ENCODE assay signal across 12 cellular contexts in genomic region chr7:45026013-45026412, GRCh38. TPM values are rescaled to one million over a fixed set of nuclear protein-coding genes. Genes with fewer than 3 reads are reported as not detected.
DNase-seq lines count a peak whose midpoint lies in the region; ATAC-seq and TF ChIP-seq lines count a peak whose summit lies in the region.
"Had no signal": no experiment of that assay in that cellular context is flagged by ENCODE, and none has a peak within 500 bp of the region (broad histone marks: within the 10 kb centered on the region; RNA-seq: fewer than 3 reads in every experiment).

No MANE protein-coding gene starts in this region.

- no peaks in the 10 kb centered on the region for H3K27me3 ChIP-seq in sigmoid colon
- H3K27me3 ChIP-seq: right atrium auricular region, upper lobe of left lung had no signal

- H3K27ac Mint-ChIP-seq in activated CD8-positive, alpha-beta memory T cell treated with anti-CD3 and anti-CD28 coated beads, Interleukin-2, amount 10 ng/mL, durations not matched to agents 7 days and 5 days: peak overlapping the region; percentile 76
- peak overlapping the region; percentile 56 for H3K27ac Mint-ChIP-seq in activated naive CD8-positive, alpha-beta T cell treated with anti-CD3 and anti-CD28 coated beads, Interleukin-2, amount 10 ng/mL, durations not matched to agents 7 days and 5 days
- H3K27ac Mint-ChIP-seq in stimulated activated effector memory CD8-positive, alpha-beta T cell treated with anti-CD3 and anti-CD28 coated beads, Interleukin-12 subunit alpha, Interleukin-12 subunit beta, amount 100 ng/mL, for 72 hours: peak overlapping the region; percentile 60

- peaks cover 54% of the 10 kb centered on the region for H3K36me3 Mint-ChIP-seq in activated CD8-positive, alpha-beta memory T cell treated with anti-CD3 and anti-CD28 coated beads, Interleukin-2, amount 10 ng/mL, durations not matched to agents 7 days and 5 days
- peaks cover 59% of the 10 kb centered on the region for H3K36me3 Mint-ChIP-seq in activated naive CD8-positive, alpha-beta T cell treated with anti-CD3 and anti-CD28 coated beads, Interleukin-2, amount 10 ng/mL, durations not matched to agents 7 days and 5 days
- H3K36me3 Mint-ChIP-seq in stimulated activated effector memory CD8-positive, alpha-beta T cell treated with anti-CD3 and anti-CD28 coated beads, Interleukin-12 subunit alpha, Interleukin-12 subunit beta, amount 100 ng/mL, for 72 hours: peaks cover 39% of the 10 kb centered on the region

- POLR2A ChIA-PET in activated naive CD8-positive, alpha-beta T cell treated with anti-CD3 and anti-CD28 coated beads, Interleukin-2, amount 10 ng/mL, durations not matched to agents 7 days and 5 days (lab: Charles Lee): interaction anchor here (0.9 to 5.0 kb wide), 4 partner anchors 19 to 46 kb away, joined by 3 to 80 read pairs (median 4); partner anchors contain the start of gene MYO1G

- H3K4me1 ChIP-seq in sigmoid colon: peaks cover 0 to 7% (median 0%) of the 10 kb centered on the region in 4 donors
- H3K4me1 ChIP-seq: right atrium auricular region had no signal

- peaks cover 74% of the 10 kb centered on the region for H3K4me1 Mint-ChIP-seq in activated CD8-positive, alpha-beta memory T cell treated with anti-CD3 and anti-CD28 coated beads, Interleukin-2, amount 10 ng/mL, durations not matched to agents 7 days and 5 days
- peaks cover 54% of the 10 kb centered on the region for H3K4me1 Mint-ChIP-seq in activated naive CD8-positive, alpha-beta T cell treated with anti-CD3 and anti-CD28 coated beads, Interleukin-2, amount 10 ng/mL, durations not matched to agents 7 days and 5 days
- peaks cover 74% of the 10 kb centered on the region for H3K4me1 Mint-ChIP-seq in stimulated activated effector memory CD8-positive, alpha-beta T cell treated with anti-CD3 and anti-CD28 coated beads, Interleukin-12 subunit alpha, Interleukin-12 subunit beta, amount 100 ng/mL, for 72 hours

- TF ChIP-seq POLR2A in NB4 (IDR thresholded peaks at IDR 0.05; ENCODE audit: extremely low read depth, insufficient read length) (no peak), sigmoid colon (IDR thresholded peaks at IDR 0.05) (no peak)

- no peaks in the 10 kb centered on the region for H3K9me3 ChIP-seq in sigmoid colon
- H3K9me3 ChIP-seq: right atrium auricular region, upper lobe of left lung had no signal

- WGBS in sigmoid colon, 2 donors: 91 to 94% methylated on average over 1 of the region's 1 CpG

- peaks cover 0 to 21% (median 7%) of the 10 kb centered on the region in 4 donors for H3K36me3 ChIP-seq in sigmoid colon

- peak overlapping the region; percentile 80 for H3K4me3 ChIP-seq in NB4 (ENCODE audit: low read depth, low read length)
- no peak overlapping the region for H3K4me3 ChIP-seq in sigmoid colon
- H3K4me3 ChIP-seq: GM23248, right atrium auricular region had no signal

- DNase-seq in activated CD8-positive, alpha-beta memory T cell treated with anti-CD3 and anti-CD28 coated beads, Interleukin-2, amount 10 ng/mL, durations not matched to agents 7 days and 5 days: no peak
- no peak for DNase-seq in activated CD8-positive, alpha-beta memory T cell treated with anti-CD3 and anti-CD28 coated beads, Interleukin-2, amount 50 U/mL, for 48 hours
- DNase-seq in NB4 (ENCODE audit: low read depth): no peak
- DNase-seq in activated naive CD8-positive, alpha-beta T cell treated with anti-CD3 and anti-CD28 coated beads, Interleukin-2, amount 10 ng/mL, durations not matched to agents 7 days and 5 days: no peak
- DNase-seq in stimulated activated effector memory CD8-positive, alpha-beta T cell treated with anti-CD3 and anti-CD28 coated beads, Interleukin-12 subunit alpha, Interleukin-12 subunit beta, amount 100 ng/mL, for 72 hours (ENCODE audit: low spot score in 2 of 2): no peak
- no peak for DNase-seq in sigmoid colon
- DNase-seq in activated gamma-delta T cell treated with Interleukin-2 at 50 U/mL for 16 hours: no peak
- no peak for DNase-seq in HPDE6-E6E7 (ENCODE audit: extremely low spot score)
- DNase-seq: GM23248; stimulated activated CD4-positive, alpha-beta T cell treated with anti-CD3 and anti-CD28 coated beads, Interleukin-2, amount 100 ng/mL, for 24 hours; upper lobe of left lung had no signal

- H3K9me3 Mint-ChIP-seq in activated CD8-positive, alpha-beta memory T cell treated with anti-CD3 and anti-CD28 coated beads, Interleukin-2, amount 10 ng/mL, durations not matched to agents 7 days and 5 days (ENCODE audit: low read depth): no peaks in the 10 kb centered on the region
- peaks cover 1% of the 10 kb centered on the region for H3K9me3 Mint-ChIP-seq in activated naive CD8-positive, alpha-beta T cell treated with anti-CD3 and anti-CD28 coated beads, Interleukin-2, amount 10 ng/mL, durations not matched to agents 7 days and 5 days
- H3K9me3 Mint-ChIP-seq in stimulated activated effector memory CD8-positive, alpha-beta T cell treated with anti-CD3 and anti-CD28 coated beads, Interleukin-12 subunit alpha, Interleukin-12 subunit beta, amount 100 ng/mL, for 72 hours: no peaks in the 10 kb centered on the region

- ATAC-seq in activated CD8-positive, alpha-beta memory T cell treated with anti-CD3 and anti-CD28 coated beads, Interleukin-2, amount 10 ng/mL, durations not matched to agents 7 days and 5 days: peak; percentile 21
- ATAC-seq in activated naive CD8-positive, alpha-beta T cell treated with anti-CD3 and anti-CD28 coated beads, Interleukin-2, amount 10 ng/mL, durations not matched to agents 7 days and 5 days (ENCODE audit: low read depth): no peak
- ATAC-seq in stimulated activated effector memory CD8-positive, alpha-beta T cell treated with anti-CD3 and anti-CD28 coated beads, Interleukin-12 subunit alpha, Interleukin-12 subunit beta, amount 100 ng/mL, for 72 hours: peak; percentile 56

- CTCF ChIA-PET in activated CD8-positive, alpha-beta memory T cell treated with anti-CD3 and anti-CD28 coated beads, Interleukin-2, amount 10 ng/mL, durations not matched to agents 7 days and 5 days (lab: Charles Lee): interaction anchor here (1.1 to 4.8 kb wide), 4 partner anchors 27 to 52 kb away, joined by 3 to 27 read pairs (median 3); no protein-coding TSS in a partner anchor

- no peak for TF ChIP-seq EP300 in sigmoid colon (IDR thresholded peaks at IDR 0.05)

- H3K27me3 Mint-ChIP-seq in activated CD8-positive, alpha-beta memory T cell treated with anti-CD3 and anti-CD28 coated beads, Interleukin-2, amount 10 ng/mL, durations not matched to agents 7 days and 5 days: no peaks in the 10 kb centered on the region
- H3K27me3 Mint-ChIP-seq in activated naive CD8-positive, alpha-beta T cell treated with anti-CD3 and anti-CD28 coated beads, Interleukin-2, amount 10 ng/mL, durations not matched to agents 7 days and 5 days: no peaks in the 10 kb centered on the region

- intact Hi-C loops in sigmoid colon (cut with DNase I): no loop called here

- no peak overlapping the region for H3K27ac ChIP-seq in sigmoid colon
- H3K27ac ChIP-seq: GM23248, right atrium auricular region had no signal

- H3K4me3 Mint-ChIP-seq in activated CD8-positive, alpha-beta memory T cell treated with anti-CD3 and anti-CD28 coated beads, Interleukin-2, amount 10 ng/mL, durations not matched to agents 7 days and 5 days: peak overlapping the region; percentile 10
- peak overlapping the region; percentile 53 for H3K4me3 Mint-ChIP-seq in activated naive CD8-positive, alpha-beta T cell treated with anti-CD3 and anti-CD28 coated beads, Interleukin-2, amount 10 ng/mL, durations not matched to agents 7 days and 5 days
- H3K4me3 Mint-ChIP-seq in stimulated activated effector memory CD8-positive, alpha-beta T cell treated with anti-CD3 and anti-CD28 coated beads, Interleukin-12 subunit alpha, Interleukin-12 subunit beta, amount 100 ng/mL, for 72 hours: peak overlapping the region; percentile 65

- TF ChIP-seq CTCF in NB4 (IDR thresholded peaks at IDR 0.05; ENCODE audit: low read depth, low read length) (no peak), sigmoid colon (IDR thresholded peaks at IDR 0.05) (no peak)

RNA-seq across cellular contexts. Expression of gene CCM2, which starts 26.0 kb away (rescaled TPM):
- 100 to 1,000 TPM in 1 of 2 experiments, 10 to 100 TPM in 1; 87.5 to 113 TPM for total RNA-seq in activated CD8-positive, alpha-beta memory T cell treated with anti-CD3 and anti-CD28 coated beads, Interleukin-2, amount 10 ng/mL, durations not matched to agents 7 days and 5 days
- 100 to 1,000 TPM; 126 to 132 TPM for total RNA-seq in activated naive CD8-positive, alpha-beta T cell treated with anti-CD3 and anti-CD28 coated beads, Interleukin-2, amount 10 ng/mL, durations not matched to agents 7 days and 5 days
- 10 to 100 TPM; 28.1 to 40.7 (median 36.3) TPM for total RNA-seq in sigmoid colon
- 10 to 100 TPM; 29.1 to 54.2 (median 29.4) TPM for polyA plus RNA-seq in sigmoid colon

RNA-seq across cellular contexts. Expression of gene MYO1G, which starts 47.2 kb away (rescaled TPM):
- 100 to 1,000 TPM; 502 to 567 TPM for total RNA-seq in activated CD8-positive, alpha-beta memory T cell treated with anti-CD3 and anti-CD28 coated beads, Interleukin-2, amount 10 ng/mL, durations not matched to agents 7 days and 5 days
- 100 to 1,000 TPM; 382 to 403 TPM for total RNA-seq in activated naive CD8-positive, alpha-beta T cell treated with anti-CD3 and anti-CD28 coated beads, Interleukin-2, amount 10 ng/mL, durations not matched to agents 7 days and 5 days
- total RNA-seq in sigmoid colon: 1 to 10 TPM; 1.1 to 3.4 (median 1.1) TPM
- 10 to 100 TPM in 1 of 3 donors, 1 to 10 TPM in 2; 2.4 to 19.5 (median 2.8) TPM for polyA plus RNA-seq in sigmoid colon
- total RNA-seq: GM23248 had no signal
- polyA plus RNA-seq: GM23248 had no signal

Comparison
In these comparisons a context has a peak if more than half of its experiments do, and no peak if none do; other contexts are left out.
1. H3K4me3 Mint-ChIP-seq: peak in every context shown above with its lines; median percentile 65 in stimulated activated effector memory CD8-positive, alpha-beta T cell treated with anti-CD3 and anti-CD28 coated beads, Interleukin-12 subunit alpha, Interleukin-12 subunit beta, amount 100 ng/mL, for 72 hours; 53 in activated naive CD8-positive, alpha-beta T cell treated with anti-CD3 and anti-CD28 coated beads, Interleukin-2, amount 10 ng/mL, durations not matched to agents 7 days and 5 days; 10 in activated CD8-positive, alpha-beta memory T cell treated with anti-CD3 and anti-CD28 coated beads, Interleukin-2, amount 10 ng/mL, durations not matched to agents 7 days and 5 days.
2. RNA of gene MYO1G, which starts 47.2 kb away (total RNA-seq): 502 to 567 TPM in activated CD8-positive, alpha-beta memory T cell treated with anti-CD3 and anti-CD28 coated beads, Interleukin-2, amount 10 ng/mL, durations not matched to agents 7 days and 5 days and 382 to 403 TPM in activated naive CD8-positive, alpha-beta T cell treated with anti-CD3 and anti-CD28 coated beads, Interleukin-2, amount 10 ng/mL, durations not matched to agents 7 days and 5 days; 1.1 to 3.4 TPM in sigmoid colon; every median in the first group is over 10 times any median in the second.
3. Peak in every context shown above with its lines, with median percentiles within 50 percentile points of each other: H3K27ac Mint-ChIP-seq.